Comparison of ENCODE assay signal across 14 cellular contexts in genomic region chr5:73321757-73322452, GRCh38.
DNase-seq lines count a peak whose midpoint lies in the region; ATAC-seq and TF ChIP-seq lines count a peak whose summit lies in the region.
"Had no signal": no experiment of that assay in that cellular context is flagged by ENCODE, and none has a peak within 500 bp of the region (broad histone marks: within the 10 kb centered on the region; RNA-seq: fewer than 3 reads in every experiment).

No MANE protein-coding gene starts in this region.

- no peaks in the 10 kb centered on the region for H3K9me3 ChIP-seq in osteoblast (ENCODE audit: low read depth, low read length)

- peak overlapping the region; percentile 24 for H3K4me2 ChIP-seq in GM23338
- peak overlapping the region; percentile 54 for H3K4me2 ChIP-seq in osteoblast (ENCODE audit: insufficient read depth, low read length)

- H3K36me3 ChIP-seq in GM23338 (ENCODE audit: insufficient read depth) (no peaks in the 10 kb centered on the region), osteoblast (ENCODE audit: insufficient read depth, low read length) (no peaks in the 10 kb centered on the region)

- H3K27me3 Mint-ChIP-seq in GM23338 (ENCODE audit: insufficient read depth, low read depth, poor library complexity) (peaks cover 3% of the 10 kb centered on the region), nephron progenitor cell (ENCODE audit: low read depth, poor library complexity) (peaks cover 8% of the 10 kb centered on the region)

- no peaks in the 10 kb centered on the region for H3K27me3 ChIP-seq in GM23338 (ENCODE audit: insufficient read depth)
- H3K27me3 ChIP-seq in osteoblast (ENCODE audit: insufficient read depth, low read length) = no peaks in the 10 kb centered on the region

- H3K4me3 ChIP-seq in GM23338 = peak overlapping the region; percentile 11; the same call in 1 of the 2 replicates
- no peak overlapping the region for H3K4me3 ChIP-seq in cardiac fibroblast (replicated peaks in 1 of 2; ENCODE audit: low read depth in 2 of 2, low read length in 2 of 2)
- peak overlapping the region; percentile 12 for H3K4me3 ChIP-seq in osteoblast (ENCODE audit: insufficient read depth, low read length)

- H3K9me2 ChIP-seq in GM23338 (ENCODE audit: insufficient read depth) = peaks cover 15% of the 10 kb centered on the region

- H3K4me3 Mint-ChIP-seq in GM23338 = peak overlapping the region; percentile 33; the same call in 1 of the 3 replicates
- H3K4me3 Mint-ChIP-seq in nephron progenitor cell = no peak overlapping the region
- H3K4me3 Mint-ChIP-seq: central memory CD8-positive, alpha-beta T cell; T-helper 1 cell treated with Interleukin-12 subunit alpha and Interleukin-12 subunit beta and Interleukin-4 antibody, amounts not matched to agents 30 μg/mL and 1 μg/mL, for 36 hours had no signal

- DNase-seq in GM23338 (ENCODE audit: low spot score) (no peak), NCI-H2029 treated with DMSO at 0.1 percent for 48 hours (lab: John Stamatoyannopoulos, UW) (peak; percentile 79), cardiac fibroblast (ENCODE audit: low read depth in 2 of 2) (peak; percentile 30 to 87), osteoblast (ENCODE audit: insufficient read length, low spot score, missing footprints) (peak; percentile 70), NK-92 (lab: John Stamatoyannopoulos, UW; ENCODE audit: unreplicated experiment) (no peak), nephron progenitor cell (no peak)
- DNase-seq: GDM1; midbrain; small intestine; stimulated activated CD8-positive, alpha-beta memory T cell treated with anti-CD3 and anti-CD28 coated beads, Interleukin-4, amount 100 ng/mL, for 48 hours had no signal

- H3K9me3 Mint-ChIP-seq in GM23338 (no peaks in the 10 kb centered on the region), nephron progenitor cell (peaks cover 3% of the 10 kb centered on the region)
- H3K9me3 Mint-ChIP-seq: central memory CD8-positive, alpha-beta T cell; T-helper 1 cell treated with Interleukin-12 subunit alpha and Interleukin-12 subunit beta and Interleukin-4 antibody, amounts not matched to agents 30 μg/mL and 1 μg/mL, for 36 hours had no signal

- H3K4me1 Mint-ChIP-seq in GM23338 (peaks cover 28% of the 10 kb centered on the region), nephron progenitor cell (peaks cover 10% of the 10 kb centered on the region)
- H3K4me1 Mint-ChIP-seq: central memory CD8-positive, alpha-beta T cell had no signal

- no peaks in the 10 kb centered on the region for H3F3A ChIP-seq in GM23338 (replicated peaks; ENCODE audit: low read depth)

- ATAC-seq in GM23338 (no peak; the same call in 2 of the 3 replicates), HG03460 (IDR thresholded peaks at IDR 0.05; ENCODE audit: unreplicated experiment) (no peak), HG03095 (IDR thresholded peaks at IDR 0.05; ENCODE audit: unreplicated experiment) (no peak)

- H3K27ac ChIP-seq in GM23338 (ENCODE audit: low read depth) (0 out of 2 replicates have a peak overlapping the region, but pooled peaks have one; percentile 4), osteoblast (ENCODE audit: low read depth, low read length) (peak overlapping the region; percentile 87)

- TF ChIP-seq CTCF in GM23338 (conservative IDR thresholded peaks at IDR 0.05; ENCODE audit: low read depth in 2 of 2) = no peak
- no peak for TF ChIP-seq CTCF in cardiac fibroblast (IDR thresholded peaks at IDR 0.05; ENCODE audit: low read depth, low read length)
- TF ChIP-seq CTCF in osteoblast (IDR thresholded peaks at IDR 0.05; ENCODE audit: extremely low read depth, low read depth, low read length) = no peak
- no peak for TF ChIP-seq CTCF in nephron progenitor cell (IDR thresholded peaks at IDR 0.05)

- H2AFZ ChIP-seq in GM23338 = peak overlapping the region; percentile 12; the same call in 1 of the 2 replicates
- H2AFZ ChIP-seq in osteoblast (ENCODE audit: low read length) = peak overlapping the region; percentile 56

- H4K20me1 ChIP-seq in GM23338 (replicated peaks; ENCODE audit: insufficient read depth) (no peaks in the 10 kb centered on the region), osteoblast (ENCODE audit: insufficient read depth, low read length) (no peaks in the 10 kb centered on the region)

- 0 out of 2 replicates have a peak overlapping the region, but pooled peaks have one; percentile 30 for H3K27ac Mint-ChIP-seq in GM23338
- H3K27ac Mint-ChIP-seq in nephron progenitor cell = no peak overlapping the region
- H3K27ac Mint-ChIP-seq: T-helper 1 cell treated with Interleukin-12 subunit alpha and Interleukin-12 subunit beta and Interleukin-4 antibody, amounts not matched to agents 30 μg/mL and 1 μg/mL, for 36 hours had no signal

- H3K79me2 ChIP-seq in GM23338 (replicated peaks; ENCODE audit: insufficient read depth) (no peaks in the 10 kb centered on the region), osteoblast (ENCODE audit: insufficient read depth, low read length) (no peaks in the 10 kb centered on the region)

- H3K36me3 Mint-ChIP-seq in GM23338 (ENCODE audit: low read depth) (no peaks in the 10 kb centered on the region), nephron progenitor cell (ENCODE audit: low read depth) (no peaks in the 10 kb centered on the region)

- H3K4me1 ChIP-seq in GM23338 (ENCODE audit: insufficient read depth) = peaks cover 38% of the 10 kb centered on the region
- H3K4me1 ChIP-seq in osteoblast (ENCODE audit: insufficient read depth, low read length) = peaks cover 23% of the 10 kb centered on the region

TF ChIP-seq in GM23338, 12 proteins besides CTCF, POLR2A, EP300 and RAD21:
- TF ChIP-seq NANOG (IDR thresholded peaks at IDR 0.05; ENCODE audit: borderline replicate concordance) = peak; percentile 83
- no peak for TF ChIP-seq ZNF462 (CRISPR knock-in tag; IDR thresholded peaks at IDR 0.05)

Comparison
In these comparisons a context has a peak if more than half of its experiments do, and no peak if none do; other contexts are left out.
1. DNase-seq: peak in NCI-H2029 treated with DMSO at 0.1 percent for 48 hours (single experiment), cardiac fibroblast (2 of 2) and osteoblast (single experiment); none in GM23338 (single experiment), NK-92 (single experiment) and nephron progenitor cell (single experiment).
2. H3K4me3 ChIP-seq: peak in GM23338 (single experiment) and osteoblast (single experiment); none in cardiac fibroblast (0 of 2).